Comparison of ENCODE assay signal across 2 cellular contexts in the genomic region with DNA sequence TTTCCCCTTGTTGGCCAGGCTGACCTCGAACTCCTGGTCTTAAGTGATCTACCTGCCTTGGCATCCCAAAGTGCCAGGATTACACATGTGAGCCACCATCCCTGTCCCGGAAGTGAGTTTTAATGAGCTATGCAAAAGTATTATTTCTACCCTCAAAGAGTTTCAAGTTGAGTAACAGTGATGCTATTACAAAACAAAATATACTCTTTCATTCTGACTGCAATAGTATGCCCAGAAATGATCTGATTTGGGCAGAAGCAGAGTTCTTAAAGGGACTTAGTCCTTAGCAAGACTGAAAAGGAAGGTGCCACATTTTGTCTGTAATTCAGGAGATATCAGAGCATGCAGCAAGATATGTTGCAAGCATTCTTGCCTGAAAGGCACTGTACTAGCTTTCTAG.
TF ChIP-seq lines count a peak whose summit lies in the region.

No MANE protein-coding gene starts in this region.

TF ChIP-seq in GM12878, 131 proteins besides CTCF, POLR2A, EP300 and RAD21 (continued from another document):
- TF ChIP-seq, protein P1, sequence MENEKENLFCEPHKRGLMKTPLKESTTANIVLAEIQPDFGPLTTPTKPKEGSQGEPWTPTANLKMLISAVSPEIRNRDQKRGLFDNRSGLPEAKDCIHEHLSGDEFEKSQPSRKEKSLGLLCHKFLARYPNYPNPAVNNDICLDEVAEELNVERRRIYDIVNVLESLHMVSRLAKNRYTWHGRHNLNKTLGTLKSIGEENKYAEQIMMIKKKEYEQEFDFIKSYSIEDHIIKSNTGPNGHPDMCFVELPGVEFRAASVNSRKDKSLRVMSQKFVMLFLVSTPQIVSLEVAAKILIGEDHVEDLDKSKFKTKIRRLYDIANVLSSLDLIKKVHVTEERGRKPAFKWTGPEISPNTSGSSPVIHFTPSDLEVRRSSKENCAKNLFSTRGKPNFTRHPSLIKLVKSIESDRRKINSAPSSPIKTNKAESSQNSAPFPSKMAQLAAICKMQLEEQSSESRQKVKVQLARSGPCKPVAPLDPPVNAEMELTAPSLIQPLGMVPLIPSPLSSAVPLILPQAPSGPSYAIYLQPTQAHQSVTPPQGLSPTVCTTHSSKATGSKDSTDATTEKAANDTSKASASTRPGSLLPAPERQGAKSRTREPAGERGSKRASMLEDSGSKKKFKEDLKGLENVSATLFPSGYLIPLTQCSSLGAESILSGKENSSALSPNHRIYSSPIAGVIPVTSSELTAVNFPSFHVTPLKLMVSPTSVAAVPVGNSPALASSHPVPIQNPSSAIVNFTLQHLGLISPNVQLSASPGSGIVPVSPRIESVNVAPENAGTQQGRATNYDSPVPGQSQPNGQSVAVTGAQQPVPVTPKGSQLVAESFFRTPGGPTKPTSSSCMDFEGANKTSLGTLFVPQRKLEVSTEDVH (IDR thresholded peaks at IDR 0.05; ENCODE audit: low read depth, partially characterized antibody): no peak
- TF ChIP-seq, protein P2, sequence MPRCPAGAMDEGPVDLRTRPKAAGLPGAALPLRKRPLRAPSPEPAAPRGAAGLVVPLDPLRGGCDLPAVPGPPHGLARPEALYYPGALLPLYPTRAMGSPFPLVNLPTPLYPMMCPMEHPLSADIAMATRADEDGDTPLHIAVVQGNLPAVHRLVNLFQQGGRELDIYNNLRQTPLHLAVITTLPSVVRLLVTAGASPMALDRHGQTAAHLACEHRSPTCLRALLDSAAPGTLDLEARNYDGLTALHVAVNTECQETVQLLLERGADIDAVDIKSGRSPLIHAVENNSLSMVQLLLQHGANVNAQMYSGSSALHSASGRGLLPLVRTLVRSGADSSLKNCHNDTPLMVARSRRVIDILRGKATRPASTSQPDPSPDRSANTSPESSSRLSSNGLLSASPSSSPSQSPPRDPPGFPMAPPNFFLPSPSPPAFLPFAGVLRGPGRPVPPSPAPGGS (IDR thresholded peaks at IDR 0.05; ENCODE audit: borderline replicate concordance, insufficient read depth, low read depth, low read length, poor library complexity, severe bottlenecking): no peak
- TF ChIP-seq ETV6 (conservative IDR thresholded peaks at IDR 0.05 in 1 of 2, IDR thresholded peaks at IDR 0.05 in 1 of 2; ENCODE audit: borderline replicate concordance in 1 of 2, low read depth in 1 of 2) (peak in 1 of 2 experiments; percentile 50; a peak in 1 of 4 replicates), JUNB (IDR thresholded peaks at IDR 0.05) (peak; percentile 86), RUNX3 (IDR thresholded peaks at IDR 0.05; ENCODE audit: low read length) (peak; percentile 50), SMAD5 (IDR thresholded peaks at IDR 0.05; ENCODE audit: low read depth) (no peak), SREBF1 (IDR thresholded peaks at IDR 0.05; ENCODE audit: low read length) (no peak), NFXL1 (IDR thresholded peaks at IDR 0.05; ENCODE audit: borderline replicate concordance) (no peak), STAT1 (conservative IDR thresholded peaks at IDR 0.05) (no peak), DPF2 (IDR thresholded peaks at IDR 0.05) (0 out of 2 replicates have a peak, but pooled peaks have one; percentile 31), ZNF24 (IDR thresholded peaks at IDR 0.05) (no peak), KAT2A (conservative IDR thresholded peaks at IDR 0.05; ENCODE audit: control insufficient read depth, low read depth, low read length) (no peak), MTA2 (IDR thresholded peaks at IDR 0.05; ENCODE audit: low read depth) (no peak), BCL11A (IDR thresholded peaks at IDR 0.05; ENCODE audit: low read depth, low read length) (0 out of 2 replicates have a peak, but pooled peaks have one; percentile 8), CBX5 (IDR thresholded peaks at IDR 0.05; ENCODE audit: low read depth) (no peak)
- TF ChIP-seq, protein P3, sequence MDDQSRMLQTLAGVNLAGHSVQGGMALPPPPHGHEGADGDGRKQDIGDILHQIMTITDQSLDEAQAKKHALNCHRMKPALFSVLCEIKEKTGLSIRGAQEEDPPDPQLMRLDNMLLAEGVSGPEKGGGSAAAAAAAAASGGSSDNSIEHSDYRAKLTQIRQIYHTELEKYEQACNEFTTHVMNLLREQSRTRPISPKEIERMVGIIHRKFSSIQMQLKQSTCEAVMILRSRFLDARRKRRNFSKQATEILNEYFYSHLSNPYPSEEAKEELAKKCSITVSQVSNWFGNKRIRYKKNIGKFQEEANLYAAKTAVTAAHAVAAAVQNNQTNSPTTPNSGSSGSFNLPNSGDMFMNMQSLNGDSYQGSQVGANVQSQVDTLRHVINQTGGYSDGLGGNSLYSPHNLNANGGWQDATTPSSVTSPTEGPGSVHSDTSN (IDR thresholded peaks at IDR 0.05; ENCODE audit: insufficient replicate concordance, low read depth, low read length): no peak

TF ChIP-seq in HepG2, 621 proteins besides CTCF, POLR2A, EP300 and RAD21 (continued from another document):
- TF ChIP-seq, protein P4, sequence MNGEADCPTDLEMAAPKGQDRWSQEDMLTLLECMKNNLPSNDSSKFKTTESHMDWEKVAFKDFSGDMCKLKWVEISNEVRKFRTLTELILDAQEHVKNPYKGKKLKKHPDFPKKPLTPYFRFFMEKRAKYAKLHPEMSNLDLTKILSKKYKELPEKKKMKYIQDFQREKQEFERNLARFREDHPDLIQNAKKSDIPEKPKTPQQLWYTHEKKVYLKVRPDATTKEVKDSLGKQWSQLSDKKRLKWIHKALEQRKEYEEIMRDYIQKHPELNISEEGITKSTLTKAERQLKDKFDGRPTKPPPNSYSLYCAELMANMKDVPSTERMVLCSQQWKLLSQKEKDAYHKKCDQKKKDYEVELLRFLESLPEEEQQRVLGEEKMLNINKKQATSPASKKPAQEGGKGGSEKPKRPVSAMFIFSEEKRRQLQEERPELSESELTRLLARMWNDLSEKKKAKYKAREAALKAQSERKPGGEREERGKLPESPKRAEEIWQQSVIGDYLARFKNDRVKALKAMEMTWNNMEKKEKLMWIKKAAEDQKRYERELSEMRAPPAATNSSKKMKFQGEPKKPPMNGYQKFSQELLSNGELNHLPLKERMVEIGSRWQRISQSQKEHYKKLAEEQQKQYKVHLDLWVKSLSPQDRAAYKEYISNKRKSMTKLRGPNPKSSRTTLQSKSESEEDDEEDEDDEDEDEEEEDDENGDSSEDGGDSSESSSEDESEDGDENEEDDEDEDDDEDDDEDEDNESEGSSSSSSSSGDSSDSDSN (CRISPR knock-in tag; IDR thresholded peaks at IDR 0.05): no peak
TF ChIP-seq in HepG2: peak in this region for 0.
